1 cellular context compared by ENCODE assay signal in genomic region chr13:30408319-30409101, GRCh38.
TF ChIP-seq lines count a peak whose summit lies in the region.

No MANE protein-coding gene starts in this region.

TF ChIP-seq in A549, 52 proteins besides CTCF, POLR2A, EP300 and RAD21 (continued from another document):
- TF ChIP-seq USF2 (IDR thresholded peaks at IDR 0.05) (peak; percentile 79), REST (IDR thresholded peaks at IDR 0.05) (no peak), MYC (IDR thresholded peaks at IDR 0.05; ENCODE audit: borderline replicate concordance, low read length) (peak; percentile 69; the same call in 1 of the 2 replicates), CEBPB (IDR thresholded peaks at IDR 0.05) (no peak), ATOH8 (CRISPR knock-in tag; IDR thresholded peaks at IDR 0.05; ENCODE audit: low read depth) (no peak), PHF8 (IDR thresholded peaks at IDR 0.05; ENCODE audit: borderline replicate concordance, low read depth) (no peak), CBX2 (IDR thresholded peaks at IDR 0.05; ENCODE audit: borderline replicate concordance, low read depth) (no peak), HOXB13 (CRISPR knock-in tag; IDR thresholded peaks at IDR 0.05; ENCODE audit: low read depth) (no peak), HOXA7 (CRISPR knock-in tag; IDR thresholded peaks at IDR 0.05) (no peak), CHD4 (IDR thresholded peaks at IDR 0.05; ENCODE audit: borderline replicate concordance) (no peak), ZSCAN20 (CRISPR knock-in tag; IDR thresholded peaks at IDR 0.05) (no peak), KDM5A (IDR thresholded peaks at IDR 0.05) (no peak), HOXB5 (CRISPR knock-in tag; IDR thresholded peaks at IDR 0.05) (no peak), RCOR1 (IDR thresholded peaks at IDR 0.05; ENCODE audit: low read depth, low read length) (no peak), JUN (IDR thresholded peaks at IDR 0.05) (no peak; a peak in 1 of 5 replicates), ZC3H11A (IDR thresholded peaks at IDR 0.05) (no peak)
- TF ChIP-seq, protein P1, sequence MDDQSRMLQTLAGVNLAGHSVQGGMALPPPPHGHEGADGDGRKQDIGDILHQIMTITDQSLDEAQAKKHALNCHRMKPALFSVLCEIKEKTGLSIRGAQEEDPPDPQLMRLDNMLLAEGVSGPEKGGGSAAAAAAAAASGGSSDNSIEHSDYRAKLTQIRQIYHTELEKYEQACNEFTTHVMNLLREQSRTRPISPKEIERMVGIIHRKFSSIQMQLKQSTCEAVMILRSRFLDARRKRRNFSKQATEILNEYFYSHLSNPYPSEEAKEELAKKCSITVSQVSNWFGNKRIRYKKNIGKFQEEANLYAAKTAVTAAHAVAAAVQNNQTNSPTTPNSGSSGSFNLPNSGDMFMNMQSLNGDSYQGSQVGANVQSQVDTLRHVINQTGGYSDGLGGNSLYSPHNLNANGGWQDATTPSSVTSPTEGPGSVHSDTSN (IDR thresholded peaks at IDR 0.05) = no peak
- TF ChIP-seq, protein P2, sequence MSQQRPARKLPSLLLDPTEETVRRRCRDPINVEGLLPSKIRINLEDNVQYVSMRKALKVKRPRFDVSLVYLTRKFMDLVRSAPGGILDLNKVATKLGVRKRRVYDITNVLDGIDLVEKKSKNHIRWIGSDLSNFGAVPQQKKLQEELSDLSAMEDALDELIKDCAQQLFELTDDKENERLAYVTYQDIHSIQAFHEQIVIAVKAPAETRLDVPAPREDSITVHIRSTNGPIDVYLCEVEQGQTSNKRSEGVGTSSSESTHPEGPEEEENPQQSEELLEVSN (IDR thresholded peaks at IDR 0.05; ENCODE audit: borderline replicate concordance, low read depth) = peak; percentile 91
TF ChIP-seq in A549: peak in this region for 5.
